23 cellular contexts compared by ENCODE assay signal in genomic region chr3:117122609-117123008, GRCh38.
"Had no signal": no experiment of that assay in that cellular context is flagged by ENCODE, and none has a peak within 500 bp of the region (broad histone marks: within the 10 kb centered on the region; RNA-seq: fewer than 3 reads in every experiment).

No MANE protein-coding gene starts in this region.

- H3K27ac Mint-ChIP-seq: dendritic cell treated with granulocyte-macrophage colony-stimulating factor and Interleukin-4, amounts not matched to agents 40 ng/mL and 50 ng/mL, for 4 days; immature natural killer cell; mesothelial cell of epicardium; naive B cell; naive thymus-derived CD8-positive, alpha-beta T cell had no signal

- H3K9me3 Mint-ChIP-seq: dendritic cell treated with granulocyte-macrophage colony-stimulating factor and Interleukin-4, amounts not matched to agents 40 ng/mL and 50 ng/mL, for 4 days; mesothelial cell of epicardium; naive B cell had no signal

- H3K4me1 ChIP-seq: colonic mucosa, esophagus muscularis mucosa, foreskin keratinocyte, gastroesophageal sphincter, heart left ventricle, left lung, lower lobe of right lung had no signal

- H3K27me3 ChIP-seq: colonic mucosa, esophagus muscularis mucosa, foreskin keratinocyte, gastroesophageal sphincter, heart left ventricle, hepatocyte, left lung had no signal

- H3K79me2 ChIP-seq: hepatocyte had no signal

- H3K4me2 ChIP-seq: hepatocyte had no signal

- FAIRE-seq: endothelial cell of umbilical vein, frontal cortex had no signal

- H3K27ac ChIP-seq: colonic mucosa, esophagus muscularis mucosa, foreskin keratinocyte, gastroesophageal sphincter, heart left ventricle, hepatocyte, left lung, lower lobe of right lung had no signal

- H3K36me3 ChIP-seq: colonic mucosa, esophagus muscularis mucosa, gastroesophageal sphincter, heart left ventricle, left lung, lower lobe of right lung had no signal

- H3K4me3 ChIP-seq: colonic mucosa, esophagus muscularis mucosa, gastroesophageal sphincter, heart left ventricle, hepatocyte, left lung, lower lobe of right lung, mucosa of descending colon had no signal

- DNase-seq: colonic mucosa; cortex of kidney; effector CD8-positive, alpha-beta T cell; foreskin keratinocyte; heart left ventricle; hypothalamus; immature natural killer cell; islet precursor cell; left cardiac atrium; left lung; left ventricle myocardium superior; lower lobe of right lung; mesenchymal stem cell; mucosa of descending colon; naive B cell; naive thymus-derived CD8-positive, alpha-beta T cell had no signal

- H2AFZ ChIP-seq: hepatocyte had no signal

- H3K4me3 Mint-ChIP-seq: dendritic cell treated with granulocyte-macrophage colony-stimulating factor and Interleukin-4, amounts not matched to agents 40 ng/mL and 50 ng/mL, for 4 days; immature natural killer cell; mesothelial cell of epicardium; naive B cell; naive thymus-derived CD8-positive, alpha-beta T cell had no signal

- H3K36me3 Mint-ChIP-seq: immature natural killer cell; mesothelial cell of epicardium; naive B cell; naive thymus-derived CD8-positive, alpha-beta T cell had no signal

- H3K27me3 Mint-ChIP-seq: dendritic cell treated with granulocyte-macrophage colony-stimulating factor and Interleukin-4, amounts not matched to agents 40 ng/mL and 50 ng/mL, for 4 days; naive B cell had no signal

- H3K4me1 Mint-ChIP-seq: immature natural killer cell; naive B cell; naive thymus-derived CD8-positive, alpha-beta T cell had no signal

- H3K9me3 ChIP-seq: colonic mucosa, esophagus muscularis mucosa, gastroesophageal sphincter, heart left ventricle, left lung, lower lobe of right lung, mucosa of descending colon had no signal

- ATAC-seq: foreskin keratinocyte; gastroesophageal sphincter; heart left ventricle; left cardiac atrium; left lung; left ventricle myocardium superior; lower lobe of right lung; mucosa of descending colon; naive thymus-derived CD8-positive, alpha-beta T cell had no signal
